Comparison of ENCODE assay signal across 18 cellular contexts in the genomic region with DNA sequence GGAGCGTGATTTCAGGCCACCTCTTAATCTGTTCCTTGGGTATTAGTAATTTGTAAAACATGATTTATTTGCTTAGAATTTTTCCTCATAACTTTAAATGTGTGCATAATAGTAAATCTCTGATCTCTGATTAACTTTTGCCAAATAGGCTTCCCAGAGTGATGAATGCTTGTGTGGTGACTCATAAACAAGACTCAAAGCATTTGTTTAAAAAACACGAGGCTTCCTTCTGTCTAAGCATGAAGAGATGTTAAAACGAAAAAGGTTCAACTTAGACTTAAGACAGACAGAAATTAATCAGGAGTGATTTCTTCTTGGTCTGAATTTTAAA.
DNase-seq lines count a peak whose midpoint lies in the region; ATAC-seq and TF ChIP-seq lines count a peak whose summit lies in the region.
"Had no signal": no experiment of that assay in that cellular context is flagged by ENCODE, and none has a peak within 500 bp of the region (broad histone marks: within the 10 kb centered on the region; RNA-seq: fewer than 3 reads in every experiment).

No MANE protein-coding gene starts in this region.

- no peak overlapping the region for H2AFZ ChIP-seq in OCI-LY7 (ENCODE audit: low read length)

- TF ChIP-seq CTCF in RWPE1 (conservative IDR thresholded peaks at IDR 0.05; ENCODE audit: low read depth) (no peak), fibroblast of pulmonary artery (IDR thresholded peaks at IDR 0.05; ENCODE audit: low read length, missing control alignments) (no peak), OCI-LY7 (conservative IDR thresholded peaks at IDR 0.05; ENCODE audit: low read length) (no peak)

- intact Hi-C loops in OCI-LY7 (cut with micrococcal nuclease; ENCODE audit: unreplicated experiment) (no loop called here), Right ventricle myocardium inferior (cut with DNase I) (no loop called here)

- H3K27ac ChIP-seq in RWPE1 (no peak overlapping the region), OCI-LY7 (ENCODE audit: low read depth, low read length, poor library complexity, severe bottlenecking) (no peak overlapping the region)

- H3K4me1 ChIP-seq in OCI-LY7 (ENCODE audit: insufficient read depth, low read length, poor library complexity, severe bottlenecking): no peaks in the 10 kb centered on the region
- H3K4me1 ChIP-seq: HAP-1 had no signal

- POLR2A ChIA-PET in RWPE1 (lab: Yijun Ruan, JAX; ENCODE audit: low non-redundant PET) (no interaction called here), OCI-LY7 (lab: Charles Lee) (no interaction called here)

- H4K20me1 ChIP-seq in OCI-LY7 (ENCODE audit: insufficient read depth, low read length): no peaks in the 10 kb centered on the region

- H3K79me2 ChIP-seq in OCI-LY7 (ENCODE audit: insufficient read depth, low read depth, low read length): no peaks in the 10 kb centered on the region

- DNase-seq in COLO829 (ENCODE audit: low spot score): peak; percentile 42
- peak; percentile 79 for DNase-seq in RWPE1 (ENCODE audit: low spot score)
- DNase-seq in fibroblast of pulmonary artery (ENCODE audit: low read depth): peak; percentile 49
- peak; percentile 88 for DNase-seq in renal cortical epithelial cell (ENCODE audit: low read depth)
- DNase-seq in T-helper 2 cell: no peak
- DNase-seq in OCI-LY7 (ENCODE audit: low spot score): no peak
- DNase-seq in Right ventricle myocardium inferior (ENCODE audit: missing footprints): no peak
- DNase-seq: activated CD4-positive, alpha-beta T cell treated with anti-CD3 and anti-CD28 coated beads, Interleukin-2, amount 50 U/mL, for 1 hour; central memory CD4-positive, alpha-beta T cell; esophagus squamous epithelium; left colon; NCI-H2029; nucleus accumbens; stimulated activated CD4-positive, alpha-beta T cell treated with anti-CD3 and anti-CD28 coated beads, Interleukin-4, amount 100 ng/mL, for 24 hours; T-helper 1 cell had no signal

- no peak for ATAC-seq in Right ventricle myocardium inferior
- no peak for ATAC-seq in GM21619 (IDR thresholded peaks at IDR 0.05; ENCODE audit: unreplicated experiment)
- ATAC-seq: K562, left colon had no signal

- H3K36me3 ChIP-seq in OCI-LY7 (ENCODE audit: insufficient read depth, low read length): no peaks in the 10 kb centered on the region
- H3K36me3 ChIP-seq: esophagus squamous epithelium, HAP-1 had no signal

- peaks cover 10% of the 10 kb centered on the region; the same call in 1 of the 2 replicates for H3K9me3 ChIP-seq in OCI-LY7 (ENCODE audit: low read length)
- H3K9me3 ChIP-seq: HAP-1 had no signal

- no peaks in the 10 kb centered on the region for H3K9me2 ChIP-seq in OCI-LY7 (ENCODE audit: insufficient read depth, low read length)

- BruUV-seq in OCI-LY7 (replicated peaks; lab: Mats Ljungman, UMichigan): no TSS peak

- no peak overlapping the region for H3K4me3 ChIP-seq in fibroblast of pulmonary artery (replicated peaks; ENCODE audit: low read depth, low read length)
- no peak overlapping the region for H3K4me3 ChIP-seq in OCI-LY7 (ENCODE audit: low read depth, low read length, poor library complexity, severe bottlenecking)
- H3K4me3 ChIP-seq: HAP-1, K562 had no signal

- CTCF ChIA-PET in RWPE1 (lab: Yijun Ruan, JAX): interaction anchor here (0.7 kb wide), 2 partner anchors 15 to 214 kb away, joined by 3 to 4 read pairs; no protein-coding TSS in a partner anchor
- CTCF ChIA-PET in OCI-LY7 (lab: Charles Lee; ENCODE audit: unreplicated experiment): no interaction called here

- H3K4me2 ChIP-seq in OCI-LY7 (ENCODE audit: low read length): no peak overlapping the region

Comparison
In these comparisons a context has a peak if more than half of its experiments do, and no peak if none do; other contexts are left out.
1. DNase-seq: peak in COLO829 (single experiment), RWPE1 (single experiment), fibroblast of pulmonary artery (single experiment) and renal cortical epithelial cell (single experiment); none in T-helper 2 cell (0 of 5), OCI-LY7 (single experiment) and Right ventricle myocardium inferior (single experiment).